Comparison of ENCODE assay signal across 11 cellular contexts in the genomic region with DNA sequence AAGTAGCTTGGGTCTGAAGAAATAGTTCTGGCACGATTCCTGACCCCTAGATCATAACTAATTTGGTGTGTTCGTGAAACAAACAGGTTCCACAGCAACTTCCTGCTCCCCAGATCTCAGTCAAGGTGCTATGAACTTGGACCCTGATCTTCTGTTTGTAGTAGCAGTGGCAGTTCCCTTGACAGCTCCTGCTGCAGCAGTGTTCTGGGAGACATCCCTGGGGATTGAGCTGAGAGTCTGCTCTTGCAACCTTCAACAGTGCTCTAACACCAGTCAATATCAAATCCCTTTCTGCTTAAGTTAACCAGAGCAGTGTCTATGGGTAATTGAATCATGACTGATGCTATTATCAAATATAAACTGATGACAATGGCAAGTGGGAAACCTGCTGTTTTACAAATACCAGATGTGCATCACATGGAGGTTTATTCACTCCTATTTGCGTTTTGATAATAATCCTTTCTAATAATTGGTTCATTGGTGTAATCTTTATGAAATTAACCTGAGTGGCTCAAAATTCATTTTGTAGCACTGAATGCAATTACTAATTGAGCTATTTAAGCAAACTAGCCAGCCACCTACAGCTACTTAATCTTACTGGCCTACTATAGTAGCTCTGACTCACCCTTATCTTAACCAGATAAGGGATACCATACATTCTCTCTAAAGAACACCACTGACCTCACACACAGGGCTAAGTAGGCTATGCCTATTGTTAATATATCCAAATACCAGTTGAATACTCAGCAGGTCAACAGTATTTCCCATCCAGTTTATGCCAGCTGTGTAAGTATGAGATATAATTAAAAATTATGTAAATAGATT. TPM values are rescaled to one million over a fixed set of nuclear protein-coding genes. Genes with fewer than 3 reads are reported as not detected.
DNase-seq lines count a peak whose midpoint lies in the region; ATAC-seq, FAIRE-seq and TF ChIP-seq lines count a peak whose summit lies in the region.
"Had no signal": no experiment of that assay in that cellular context is flagged by ENCODE, and none has a peak within 500 bp of the region (broad histone marks: within the 10 kb centered on the region; RNA-seq: fewer than 3 reads in every experiment).

No MANE protein-coding gene starts in this region.

- H3K4me2 ChIP-seq in HCT116 (ENCODE audit: low read length) (no peak overlapping the region), astrocyte (ENCODE audit: low read length) (peak overlapping the region; percentile 11), keratinocyte (ENCODE audit: control insufficient read depth, extremely low read depth, insufficient read depth, low read depth, low read length) (no peak overlapping the region)
- H3K4me2 ChIP-seq: KMS-11 had no signal

- no TSS peak for BruUV-seq in HCT116 (replicated peaks; lab: Mats Ljungman, UMichigan)

- no peaks in the 10 kb centered on the region for H3K9me1 ChIP-seq in keratinocyte (ENCODE audit: control insufficient read depth, extremely low read depth, insufficient read depth, low read length)

- H3K27ac Mint-ChIP-seq in CD4-positive, CD25-positive, alpha-beta regulatory T cell = peak overlapping the region in 2 of 3 donors; percentile 26 to 47
- H3K27ac Mint-ChIP-seq in astrocyte (ENCODE audit: unreplicated experiment) = no peak overlapping the region
- H3K27ac Mint-ChIP-seq in T-cell = no peak overlapping the region

- H2AFZ ChIP-seq in HCT116 (ENCODE audit: low read depth, low read length, poor library complexity, severe bottlenecking) = no peak overlapping the region
- no peak overlapping the region for H2AFZ ChIP-seq in astrocyte (ENCODE audit: low read depth, low read length)
- H2AFZ ChIP-seq in keratinocyte (ENCODE audit: control insufficient read depth, low read length) = no peak overlapping the region

- H3K9ac ChIP-seq in HCT116 (ENCODE audit: low read length) (no peak overlapping the region), astrocyte (ENCODE audit: low read length) (no peak overlapping the region), keratinocyte (ENCODE audit: control insufficient read depth, extremely low read depth, insufficient read depth, low read length) (no peak overlapping the region)
- H3K9ac ChIP-seq: KMS-11 had no signal

- TF ChIP-seq CTCF in HCT116 (IDR thresholded peaks at IDR 0.05 in 2 of 3, conservative IDR thresholded peaks at IDR 0.05 in 1 of 3; ENCODE audit: borderline replicate concordance in 1 of 3, insufficient read depth in 1 of 3, low read depth in 2 of 3, low read length in 2 of 3) (no peak), astrocyte (IDR thresholded peaks at IDR 0.05; ENCODE audit: insufficient read depth, low read depth, low read length) (no peak), keratinocyte (optimal IDR thresholded peaks at IDR 0.05 in 1 of 3, IDR thresholded peaks at IDR 0.05 in 1 of 3, conservative IDR thresholded peaks at IDR 0.05 in 1 of 3; ENCODE audit: extremely low read depth in 1 of 3, insufficient read depth in 2 of 3, low read length in 3 of 3) (no peak)

- H3K36me3 Mint-ChIP-seq in CD4-positive, CD25-positive, alpha-beta regulatory T cell = peaks cover 11% of the 10 kb centered on the region
- H3K36me3 Mint-ChIP-seq in astrocyte (ENCODE audit: low read depth, unreplicated experiment) (no peaks in the 10 kb centered on the region), T-cell (peaks cover 12% of the 10 kb centered on the region)

- no peak for DNase-seq in CD4-positive, CD25-positive, alpha-beta regulatory T cell
- no peak for DNase-seq in HCT116 (ENCODE audit: low read depth, low spot score)
- peak; percentile 77 for DNase-seq in astrocyte (ENCODE audit: low read depth)
- peak; percentile 15 for DNase-seq in keratinocyte (ENCODE audit: low read depth, low spot score)
- DNase-seq in T-cell = no peak
- DNase-seq: DMS 273 treated with DMSO at 0.1 percent for 48 hours had no signal

- CTCF ChIA-PET in HCT116 (lab: Charles Lee) (no interaction called here), T-cell (lab: Charles Lee) (interaction anchor here in 1 of 2 donors (0.5 to 0.6 kb wide), 3 partner anchors 8 to 1707 kb away, joined by 3 to 4 read pairs (median 3); no protein-coding TSS in a partner anchor)

- H3K9me2 ChIP-seq in HCT116 (ENCODE audit: insufficient read depth) = no peaks in the 10 kb centered on the region

- RAD21 ChIA-PET in HCT116 (lab: Charles Lee; ENCODE audit: low non-redundant PET in 1 of 2, low total read pairs in 2 of 2, uncharacterized antibody in 2 of 2, unreplicated experiment in 2 of 2) = interaction anchor here in 1 of 2 experiments (0.7 kb wide), 1 partner anchor 22 kb away, joined by 3 read pairs; no protein-coding TSS in a partner anchor

- H3K36me3 ChIP-seq in CD4-positive, CD25-positive, alpha-beta regulatory T cell (ENCODE audit: control insufficient read depth, insufficient read depth, low read length) = no peaks in the 10 kb centered on the region
- H3K36me3 ChIP-seq in HCT116 (ENCODE audit: control insufficient read depth in 1 of 2, insufficient read depth in 2 of 2, low read length in 2 of 2) (no peaks in the 10 kb centered on the region), astrocyte (ENCODE audit: insufficient read depth, low read length) (no peaks in the 10 kb centered on the region), keratinocyte (ENCODE audit: control insufficient read depth in 2 of 2, extremely low read depth in 1 of 2, insufficient read depth in 2 of 2, low read length in 2 of 2) (no peaks in the 10 kb centered on the region)

- POLR2A ChIA-PET in HCT116 (lab: Charles Lee) (no interaction called here), T-cell (lab: Charles Lee) (interaction anchor here (0.5 to 0.9 kb wide), 5 partner anchors 20 to 1362 kb away, joined by 3 to 4 read pairs (median 3); no protein-coding TSS in a partner anchor)

- H3K27ac ChIP-seq in CD4-positive, CD25-positive, alpha-beta regulatory T cell (ENCODE audit: insufficient read depth, low read length, poor library complexity, severe bottlenecking) = no peak overlapping the region
- no peak overlapping the region for H3K27ac ChIP-seq in HCT116 (ENCODE audit: low read depth, low read length)
- no peak overlapping the region for H3K27ac ChIP-seq in astrocyte (ENCODE audit: low read depth, low read length)
- no peak overlapping the region for H3K27ac ChIP-seq in keratinocyte (ENCODE audit: control insufficient read depth, insufficient read depth, low read length)
- H3K27ac ChIP-seq: KMS-11, VCaP had no signal

- ATAC-seq in CD4-positive, CD25-positive, alpha-beta regulatory T cell (ENCODE audit: low read depth in 2 of 2) = no peak
- ATAC-seq in HCT116 = peak; percentile 70
- no peak for ATAC-seq in GM21423 (IDR thresholded peaks at IDR 0.05; ENCODE audit: unreplicated experiment)
- no peak for ATAC-seq in HG02885 (IDR thresholded peaks at IDR 0.05; ENCODE audit: poor library complexity, unreplicated experiment)
- ATAC-seq in HG03378 (IDR thresholded peaks at IDR 0.05; ENCODE audit: unreplicated experiment) = no peak
- no peak for ATAC-seq in T-cell (replicated peaks in 1 of 4)

- H3K4me1 Mint-ChIP-seq in CD4-positive, CD25-positive, alpha-beta regulatory T cell = peaks cover 17 to 76% (median 60%) of the 10 kb centered on the region in 4 donors
- H3K4me1 Mint-ChIP-seq in astrocyte (ENCODE audit: low read depth, unreplicated experiment) (peaks cover 22% of the 10 kb centered on the region), T-cell (peaks cover 86 to 89% (median 88%) of the 10 kb centered on the region in 3 donors)

- no peak for TF ChIP-seq POLR2A in HCT116 (IDR thresholded peaks at IDR 0.05; ENCODE audit: borderline replicate concordance, extremely low read depth, insufficient read depth, insufficient read length)

- no peaks in the 10 kb centered on the region for H3K27me3 Mint-ChIP-seq in CD4-positive, CD25-positive, alpha-beta regulatory T cell
- no peaks in the 10 kb centered on the region for H3K27me3 Mint-ChIP-seq in astrocyte (ENCODE audit: low read depth, unreplicated experiment)
- no peaks in the 10 kb centered on the region for H3K27me3 Mint-ChIP-seq in T-cell

- no peaks in the 10 kb centered on the region for H4K20me1 ChIP-seq in HCT116 (ENCODE audit: insufficient read depth)
- peaks cover 52% of the 10 kb centered on the region for H4K20me1 ChIP-seq in astrocyte (ENCODE audit: insufficient read depth, low read length)
- no peaks in the 10 kb centered on the region for H4K20me1 ChIP-seq in keratinocyte (ENCODE audit: control insufficient read depth, extremely low read depth, insufficient read depth, low read length)

- intact Hi-C loops in HCT116 (cut with micrococcal nuclease) = no loop called here

- H3K9me3 ChIP-seq in CD4-positive, CD25-positive, alpha-beta regulatory T cell (ENCODE audit: control insufficient read depth in 2 of 2, low read length in 2 of 2) = no peaks in the 10 kb centered on the region
- no peaks in the 10 kb centered on the region for H3K9me3 ChIP-seq in HCT116 (ENCODE audit: control insufficient read depth in 1 of 2, insufficient read depth in 1 of 2, low read depth in 1 of 2, low read length in 2 of 2)
- H3K9me3 ChIP-seq in astrocyte (ENCODE audit: insufficient read depth, low read depth, low read length) = no peaks in the 10 kb centered on the region
- no peaks in the 10 kb centered on the region for H3K9me3 ChIP-seq in keratinocyte (ENCODE audit: control insufficient read depth, low read depth, low read length)

- H3K4me3 Mint-ChIP-seq in CD4-positive, CD25-positive, alpha-beta regulatory T cell = peak overlapping the region in 2 of 4 donors; percentile 27 to 41
- H3K4me3 Mint-ChIP-seq in astrocyte (ENCODE audit: unreplicated experiment) = peak overlapping the region; percentile 17
- H3K4me3 Mint-ChIP-seq in T-cell = peak overlapping the region in 1 of 3 donors; percentile 19

- dilution Hi-C loops in keratinocyte (cut with MboI; ENCODE audit: extremely low pct_ligation_motif_present, low sequenced_read_pairs) = no loop called here

- peaks cover 0 to 1% (median 0%) of the 10 kb centered on the region in 7 donors for H3K9me3 Mint-ChIP-seq in CD4-positive, CD25-positive, alpha-beta regulatory T cell
- peaks cover 1% of the 10 kb centered on the region for H3K9me3 Mint-ChIP-seq in astrocyte (ENCODE audit: unreplicated experiment)
- H3K9me3 Mint-ChIP-seq in T-cell = no peaks in the 10 kb centered on the region

- H3K79me2 ChIP-seq in HCT116 (ENCODE audit: insufficient read depth, low read length) (peaks cover 35% of the 10 kb centered on the region), astrocyte (ENCODE audit: insufficient read depth, low read length) (peaks cover 41% of the 10 kb centered on the region), keratinocyte (ENCODE audit: control insufficient read depth, insufficient read depth, low read length) (peaks cover 67% of the 10 kb centered on the region)

- FAIRE-seq in astrocyte (lab: Jason Lieb, UNC) = no peak
- FAIRE-seq in keratinocyte (lab: Jason Lieb, UNC) = no peak

- no peak overlapping the region for H3K4me3 ChIP-seq in CD4-positive, CD25-positive, alpha-beta regulatory T cell (ENCODE audit: low read depth, low read length)
- H3K4me3 ChIP-seq in HCT116 (replicated peaks in 1 of 2; ENCODE audit: low read depth in 1 of 2, low read length in 2 of 2) (no peak overlapping the region), astrocyte (ENCODE audit: insufficient read depth, low read depth, low read length) (no peak overlapping the region), keratinocyte (ENCODE audit: control insufficient read depth in 2 of 3, extremely low read depth in 1 of 3, insufficient read depth in 2 of 3, low read depth in 1 of 3, low read length in 3 of 3) (no peak overlapping the region)

- H3K4me1 ChIP-seq in CD4-positive, CD25-positive, alpha-beta regulatory T cell (ENCODE audit: control insufficient read depth, insufficient read depth, low read length, poor library complexity, severe bottlenecking) = peaks cover 27% of the 10 kb centered on the region
- H3K4me1 ChIP-seq in HCT116 (ENCODE audit: control insufficient read depth in 1 of 2, insufficient read depth in 2 of 2, low read length in 2 of 2) = peaks cover 0 to 9% of the 10 kb centered on the region in 2 experiments; a peak in 2 of 4 replicates
- no peaks in the 10 kb centered on the region for H3K4me1 ChIP-seq in astrocyte (ENCODE audit: insufficient read depth, low read length)
- peaks cover 5% of the 10 kb centered on the region for H3K4me1 ChIP-seq in keratinocyte (ENCODE audit: control insufficient read depth, extremely low read depth, insufficient read depth, low read length)

- no peak for TF ChIP-seq RAD21 in HCT116 (IDR thresholded peaks at IDR 0.05; ENCODE audit: low read depth)

- H3K27me3 ChIP-seq in CD4-positive, CD25-positive, alpha-beta regulatory T cell (ENCODE audit: control insufficient read depth, insufficient read depth, low read length) = no peaks in the 10 kb centered on the region
- H3K27me3 ChIP-seq in HCT116 (ENCODE audit: insufficient read depth, low read length) (no peaks in the 10 kb centered on the region), astrocyte (ENCODE audit: insufficient read depth, low read length) (no peaks in the 10 kb centered on the region), keratinocyte (ENCODE audit: control insufficient read depth, extremely low read depth, insufficient read depth, low read length) (no peaks in the 10 kb centered on the region)

RNA-seq across cellular contexts. Expression of gene KDM4C, which starts 21.9 kb away (rescaled TPM):
- total RNA-seq in CD4-positive, CD25-positive, alpha-beta regulatory T cell = 99.0 TPM
- 10 to 100 TPM; 27.9 to 32.8 (median 30.0) TPM for polyA plus RNA-seq in CD4-positive, CD25-positive, alpha-beta regulatory T cell
- total RNA-seq in HCT116 (2021; ENCODE audit: unreplicated experiment) (16.8 TPM), astrocyte (16.2 and 18.2 TPM in 2 replicates), T-cell (100 to 1,000 TPM in 2 of 5 donors, 10 to 100 TPM in 3; 66.4 to 107 (median 76.0) TPM)
- 13.6 and 16.7 TPM in 2 replicates for polyA plus RNA-seq in HCT116 (2012)
- polyA plus RNA-seq in keratinocyte = 12.2 to 17.2 TPM (median 12.3 TPM) in 3 replicates
- 16.1 TPM for polyA plus RNA-seq in keratinocyte (2011; ENCODE audit: low read depth)
- polyA plus RNA-seq in keratinocyte (2011; cell fraction: cytosol; rRNA removed) = 8.4 and 9.1 TPM in 2 replicates
- polyA plus RNA-seq in keratinocyte (2011; cell fraction: nucleus; rRNA removed) = 38.3 and 39.6 TPM in 2 replicates
- 9.1 and 12.4 TPM in 2 replicates for polyA plus RNA-seq in keratinocyte (2012; ENCODE audit: low replicate concordance)
- polyA minus RNA-seq in keratinocyte = 29.5 to 86.0 TPM (median 48.1 TPM) in 3 replicates
- 11.9 TPM for polyA minus RNA-seq in keratinocyte (2011; cell fraction: cytosol; rRNA and poly(A)+ RNA removed)
- polyA minus RNA-seq in keratinocyte (2011; cell fraction: nucleus; rRNA and poly(A)+ RNA removed) = 57.7 and 111 TPM in 2 replicates

Comparison
In these comparisons a context has a peak if more than half of its experiments do, and no peak if none do; other contexts are left out.
1. DNase-seq: peak in astrocyte (single experiment) and keratinocyte (single experiment); none in CD4-positive, CD25-positive, alpha-beta regulatory T cell (0 of 3), HCT116 (single experiment) and T-cell (0 of 34).
2. H3K27ac Mint-ChIP-seq: peak in CD4-positive, CD25-positive, alpha-beta regulatory T cell (2 of 3); none in astrocyte (single experiment) and T-cell (0 of 2).